ENCODE assay signal across 28 cellular contexts in the genomic region with DNA sequence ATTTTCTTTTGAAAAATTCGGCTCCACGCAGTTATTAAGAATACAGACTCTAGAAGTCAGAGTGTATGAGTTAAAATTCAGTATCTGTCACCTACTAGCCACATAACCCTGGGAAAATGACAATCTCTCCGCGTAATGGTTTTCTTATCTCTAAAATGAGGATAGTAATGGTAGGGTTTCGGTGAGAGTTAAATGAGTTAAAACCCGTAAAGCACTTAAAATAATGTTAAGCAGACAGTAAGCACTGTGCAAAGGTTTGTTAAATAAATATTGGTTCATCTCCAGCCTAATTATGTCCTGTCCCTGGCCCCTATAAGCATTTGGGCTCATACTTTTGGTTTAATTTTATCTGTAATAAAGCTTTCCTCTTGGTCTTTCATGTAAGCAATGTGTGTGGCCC.
"Had no signal": no experiment of that assay in that cellular context is flagged by ENCODE, and none has a peak within 500 bp of the region (broad histone marks: within the 10 kb centered on the region; RNA-seq: fewer than 3 reads in every experiment).

No MANE protein-coding gene starts in this region.

- H3K4me3 ChIP-seq: body of pancreas, breast epithelium, cardiac muscle cell, colonic mucosa, gastrocnemius medialis, heart left ventricle had no signal

- H3K27ac ChIP-seq: body of pancreas, breast epithelium, cardiac muscle cell, colonic mucosa, gastrocnemius medialis, heart left ventricle, WERI-Rb-1 had no signal

- H3K4me1 ChIP-seq: body of pancreas, breast epithelium, colonic mucosa, gastrocnemius medialis, heart left ventricle had no signal

- H3K27me3 ChIP-seq: body of pancreas, breast epithelium, cardiac muscle cell, colonic mucosa, gastrocnemius medialis, heart left ventricle had no signal

- H3K36me3 ChIP-seq: breast epithelium, cardiac muscle cell, colonic mucosa, gastrocnemius medialis, heart left ventricle, WERI-Rb-1 had no signal

- DNase-seq: activated B cell treated with CpG ODN at 0.5 μM for 24 hours; activated CD4-positive, alpha-beta T cell treated with anti-CD3 and anti-CD28 coated beads for 48 hours; activated CD4-positive, alpha-beta T cell treated with anti-CD3 and anti-CD28 coated beads, Interleukin-2, amount 50 U/mL, for 1 hour; activated CD4-positive, alpha-beta T cell treated with anti-CD3 and anti-CD28 coated beads, Interleukin-2, amount 50 U/mL, for 48 hours; activated CD8-positive, alpha-beta memory T cell treated with anti-CD3 and anti-CD28 coated beads for 24 hours; activated CD8-positive, alpha-beta T cell treated with anti-CD3 and anti-CD28 coated beads for 36 hours; activated effector memory CD4-positive, alpha-beta T cell treated with Interleukin-2 at 50 U/mL for 16 hours; activated gamma-delta T cell treated with Interleukin-2 at 50 U/mL for 16 hours; activated naive CD4-positive, alpha-beta T cell treated with anti-CD3 and anti-CD28 coated beads, Interleukin-2, amount 50 U/mL, for 16 hours; activated naive CD4-positive, alpha-beta T cell treated with Interleukin-2 at 50 U/mL for 16 hours; activated T-cell treated with anti-CD3 and anti-CD28 coated beads, Interleukin-2, amount 50 U/mL, for 4 hours; amniotic stem cell; anterior cingulate cortex; body of pancreas; central memory CD4-positive, alpha-beta T cell; cerebellar nuclear complex; colonic mucosa; effector CD8-positive, alpha-beta T cell; endodermal cell; foreskin fibroblast; gastrocnemius medialis; glutamatergic neuron; heart left ventricle; T-helper 17 cell; T1000; WERI-Rb-1 had no signal

- H3K9me3 ChIP-seq: body of pancreas, colonic mucosa, gastrocnemius medialis had no signal
